Comparison of ENCODE assay signal across 8 cellular contexts in the genomic region with DNA sequence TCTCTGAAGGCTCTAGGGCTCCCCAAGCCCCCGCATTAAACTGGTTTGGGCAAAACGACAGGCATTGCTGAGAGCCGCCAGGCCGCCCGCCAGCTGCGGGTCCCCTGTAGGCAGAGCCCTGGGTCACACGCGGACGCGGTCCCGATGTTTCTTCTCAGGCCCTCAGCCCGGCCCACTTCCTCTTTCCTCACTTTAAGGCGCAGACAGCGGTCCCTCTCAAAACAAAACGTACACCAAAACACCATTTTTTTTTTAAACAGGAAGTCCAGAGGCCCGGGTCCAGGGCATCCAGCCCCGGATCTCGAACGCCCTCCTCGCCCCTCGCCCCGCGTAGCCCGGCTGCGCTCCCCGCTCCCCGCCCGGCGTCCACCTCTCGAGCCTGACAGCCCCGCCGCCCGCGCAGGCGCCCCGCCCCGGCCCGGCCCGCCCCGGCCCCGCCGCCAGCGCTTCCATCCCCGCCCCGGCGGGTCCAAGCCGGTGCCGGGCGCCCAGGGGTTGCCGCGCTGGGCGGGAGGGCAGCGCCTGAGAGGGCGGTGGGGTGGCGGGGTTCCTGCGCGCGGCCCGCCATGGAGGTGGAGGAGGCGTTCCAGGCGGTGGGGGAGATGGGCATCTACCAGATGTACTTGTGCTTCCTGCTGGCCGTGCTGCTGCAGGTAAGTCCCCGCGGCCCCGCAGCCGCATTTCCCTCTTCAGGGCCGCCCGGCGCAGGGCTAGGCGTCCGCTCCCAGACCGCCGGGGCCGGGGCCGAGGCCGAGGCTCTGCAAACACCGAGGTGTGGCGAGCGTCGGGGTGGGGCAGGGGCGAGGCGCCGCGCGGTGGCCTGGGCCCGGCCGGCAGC. TPM values are rescaled to one million over a fixed set of nuclear protein-coding genes. Genes with fewer than 3 reads are reported as not detected.
A peak's percentile ranks its signal among the peaks of the same experiment; 100 is the strongest.
DNase-seq lines count a peak whose midpoint lies in the region; ATAC-seq, FAIRE-seq and TF ChIP-seq lines count a peak whose summit lies in the region.

Gene SLC22A15 (plus strand): TSS at position 452 of the 838 bp plus-strand sequence. CDS start 115 bp downstream, at position 567.

- no peaks in the 10 kb centered on the region for H4K20me1 ChIP-seq in PC-9 (ENCODE audit: insufficient read depth)

- no peaks in the 10 kb centered on the region for H3K36me3 ChIP-seq in CD8-positive, alpha-beta memory T cell (ENCODE audit: insufficient read depth, low read length)
- H3K36me3 ChIP-seq in PC-9 (ENCODE audit: low read depth) = no peaks in the 10 kb centered on the region

- peaks cover 4% of the 10 kb centered on the region for H3K4me1 ChIP-seq in CD8-positive, alpha-beta memory T cell (ENCODE audit: insufficient read depth, low read length)
- peaks cover 29% of the 10 kb centered on the region for H3K4me1 ChIP-seq in PC-9 (replicated peaks; ENCODE audit: insufficient read depth)

- H3K4me1 Mint-ChIP-seq in CD8-positive, alpha-beta memory T cell = peaks cover 9 to 21% (median 9%) of the 10 kb centered on the region in 3 donors
- peaks cover 11% of the 10 kb centered on the region for H3K4me1 Mint-ChIP-seq in activated naive CD8-positive, alpha-beta T cell treated with anti-CD3 and anti-CD28 coated beads, Interleukin-2, amount 10 ng/mL, durations not matched to agents 7 days and 5 days

- H3K27me3 Mint-ChIP-seq in CD8-positive, alpha-beta memory T cell = peaks cover 15 to 55% of the 10 kb centered on the region in 2 donors
- peaks cover 48% of the 10 kb centered on the region for H3K27me3 Mint-ChIP-seq in activated naive CD8-positive, alpha-beta T cell treated with anti-CD3 and anti-CD28 coated beads, Interleukin-2, amount 10 ng/mL, durations not matched to agents 7 days and 5 days

- peaks cover 0 to 2% (median 0%) of the 10 kb centered on the region in 3 donors for H3K36me3 Mint-ChIP-seq in CD8-positive, alpha-beta memory T cell
- H3K36me3 Mint-ChIP-seq in activated naive CD8-positive, alpha-beta T cell treated with anti-CD3 and anti-CD28 coated beads, Interleukin-2, amount 10 ng/mL, durations not matched to agents 7 days and 5 days = no peaks in the 10 kb centered on the region

- H3K4me3 ChIP-seq in CD8-positive, alpha-beta memory T cell (ENCODE audit: low read length) = peak within 1 kb of the TSS; percentile 43
- H3K4me3 ChIP-seq in PC-9 = peak within 1 kb of the TSS; percentile 66

- DNase-seq in CD8-positive, alpha-beta memory T cell = peak in 4 of 5 donors; percentile 5 to 48 (median 16)
- DNase-seq in GM19239 (ENCODE audit: insufficient read length, low spot score) = peak; percentile 67
- DNase-seq in PC-9 = peak; percentile 46 to 63
- DNase-seq in activated naive CD8-positive, alpha-beta T cell treated with anti-CD3 and anti-CD28 coated beads, Interleukin-2, amount 10 ng/mL, durations not matched to agents 7 days and 5 days = peak; percentile 70
- peak; percentile 87 for DNase-seq in Right ventricle myocardium superior
- DNase-seq in omental fat pad (ENCODE audit: low spot score) = no peak
- no peak for DNase-seq in NCI-H2107 treated with DMSO at 0.1 percent for 48 hours (lab: John Stamatoyannopoulos, UW; ENCODE audit: unreplicated experiment)

- no peaks in the 10 kb centered on the region for H3K9me3 ChIP-seq in CD8-positive, alpha-beta memory T cell (ENCODE audit: low read length)
- no peaks in the 10 kb centered on the region for H3K9me3 ChIP-seq in PC-9 (ENCODE audit: insufficient read depth, low read depth)

- no TSS peak for BruUV-seq in PC-9 (replicated peaks; lab: Mats Ljungman, UMichigan)

- intact Hi-C loops in PC-9 (cut with micrococcal nuclease; ENCODE audit: unreplicated experiment) = no loop called here
- intact Hi-C loops in Right ventricle myocardium superior (cut with DNase I) = loop anchor here (5.0 kb wide), 1 partner anchor 169 kb away; no protein-coding TSS in a partner anchor

- peak within 1 kb of the TSS; percentile 89 for H2AFZ ChIP-seq in PC-9

- H3K4me2 ChIP-seq in PC-9 = peak within 1 kb of the TSS; percentile 80

- ATAC-seq in HG03280 (IDR thresholded peaks at IDR 0.05; ENCODE audit: unreplicated experiment) (peak; percentile 88), Right ventricle myocardium superior (ENCODE audit: poor library complexity) (peak; percentile 91), omental fat pad (ENCODE audit: low FRiP score) (peak; percentile 79)
- ATAC-seq in activated naive CD8-positive, alpha-beta T cell treated with anti-CD3 and anti-CD28 coated beads, Interleukin-2, amount 10 ng/mL, durations not matched to agents 7 days and 5 days (ENCODE audit: low read depth) = peak; percentile 79

- no peaks in the 10 kb centered on the region for H3K27me3 ChIP-seq in CD8-positive, alpha-beta memory T cell (ENCODE audit: insufficient read depth, low read length, poor library complexity, severe bottlenecking)
- no peaks in the 10 kb centered on the region for H3K27me3 ChIP-seq in PC-9 (ENCODE audit: insufficient read depth, low read depth)

- no peak for TF ChIP-seq CTCF in PC-9 (conservative IDR thresholded peaks at IDR 0.05)
- TF ChIP-seq CTCF in omental fat pad (IDR thresholded peaks at IDR 0.05) = no peak

- peak; percentile 74 for FAIRE-seq in GM19239 (lab: Jason Lieb, UNC)

- no peaks in the 10 kb centered on the region for H3K9me2 ChIP-seq in PC-9 (ENCODE audit: insufficient read depth)

- POLR2A ChIA-PET in CD8-positive, alpha-beta memory T cell (lab: Charles Lee) = no interaction called here
- POLR2A ChIA-PET in PC-9 (lab: Charles Lee; ENCODE audit: unreplicated experiment) = no interaction called here
- POLR2A ChIA-PET in activated naive CD8-positive, alpha-beta T cell treated with anti-CD3 and anti-CD28 coated beads, Interleukin-2, amount 10 ng/mL, durations not matched to agents 7 days and 5 days (lab: Charles Lee) = no interaction called here

- peaks cover 13% of the 10 kb centered on the region for H3K79me2 ChIP-seq in PC-9 (ENCODE audit: low read depth)

- peaks cover 26% of the 10 kb centered on the region for H3F3A ChIP-seq in PC-9 (ENCODE audit: insufficient read depth, low read depth)

- H3K27ac Mint-ChIP-seq in CD8-positive, alpha-beta memory T cell = peak within 1 kb of the TSS in 7 of 8 donors; percentile 41 to 85 (median 82)
- peak within 1 kb of the TSS; percentile 79 for H3K27ac Mint-ChIP-seq in activated naive CD8-positive, alpha-beta T cell treated with anti-CD3 and anti-CD28 coated beads, Interleukin-2, amount 10 ng/mL, durations not matched to agents 7 days and 5 days

- CTCF ChIA-PET in CD8-positive, alpha-beta memory T cell (lab: Charles Lee) = no interaction called here
- CTCF ChIA-PET in PC-9 (lab: Charles Lee) = no interaction called here

- no peak within 1 kb of the TSS for H3K27ac ChIP-seq in CD8-positive, alpha-beta memory T cell (ENCODE audit: low read depth, low read length)
- peak within 1 kb of the TSS; percentile 50 for H3K27ac ChIP-seq in PC-9

- no peaks in the 10 kb centered on the region for H3K9me3 Mint-ChIP-seq in CD8-positive, alpha-beta memory T cell
- no peaks in the 10 kb centered on the region for H3K9me3 Mint-ChIP-seq in activated naive CD8-positive, alpha-beta T cell treated with anti-CD3 and anti-CD28 coated beads, Interleukin-2, amount 10 ng/mL, durations not matched to agents 7 days and 5 days

- peak within 1 kb of the TSS; percentile 89 to 95 (median 91) for H3K4me3 Mint-ChIP-seq in CD8-positive, alpha-beta memory T cell
- H3K4me3 Mint-ChIP-seq in activated naive CD8-positive, alpha-beta T cell treated with anti-CD3 and anti-CD28 coated beads, Interleukin-2, amount 10 ng/mL, durations not matched to agents 7 days and 5 days = peak within 1 kb of the TSS; percentile 92

RNA-seq across cellular contexts. Expression of gene SLC22A15, which starts in this region (rescaled TPM):
- total RNA-seq in CD8-positive, alpha-beta memory T cell = 1 to 10 TPM in 1 of 2 experiments, under 1 TPM in 1; 0.68 to 1.2 TPM
- not detected for polyA plus RNA-seq in CD8-positive, alpha-beta memory T cell
- total RNA-seq in PC-9 (2021) = 1.8 and 4.5 TPM in 2 replicates
- total RNA-seq in activated naive CD8-positive, alpha-beta T cell treated with anti-CD3 and anti-CD28 coated beads, Interleukin-2, amount 10 ng/mL, durations not matched to agents 7 days and 5 days = 1 to 10 TPM; 1.4 to 1.6 TPM
- total RNA-seq in Right ventricle myocardium superior = 10.7 TPM
- total RNA-seq in omental fat pad = 1 to 10 TPM; 2.4 to 8.3 (median 6.2) TPM

Comparison
In these comparisons a context has a peak if more than half of its experiments do, and no peak if none do; other contexts are left out.
1. DNase-seq: peak in CD8-positive, alpha-beta memory T cell (4 of 5), GM19239 (single experiment), PC-9 (2 of 2), activated naive CD8-positive, alpha-beta T cell treated with anti-CD3 and anti-CD28 coated beads, Interleukin-2, amount 10 ng/mL, durations not matched to agents 7 days and 5 days (single experiment) and Right ventricle myocardium superior (single experiment); none in omental fat pad (single experiment) and NCI-H2107 treated with DMSO at 0.1 percent for 48 hours (single experiment).
2. Peak in every context shown above with its lines, with median percentiles within 50 percentile points of each other: ATAC-seq.